ENCODE assay signal across 1 cellular context in the genomic region with DNA sequence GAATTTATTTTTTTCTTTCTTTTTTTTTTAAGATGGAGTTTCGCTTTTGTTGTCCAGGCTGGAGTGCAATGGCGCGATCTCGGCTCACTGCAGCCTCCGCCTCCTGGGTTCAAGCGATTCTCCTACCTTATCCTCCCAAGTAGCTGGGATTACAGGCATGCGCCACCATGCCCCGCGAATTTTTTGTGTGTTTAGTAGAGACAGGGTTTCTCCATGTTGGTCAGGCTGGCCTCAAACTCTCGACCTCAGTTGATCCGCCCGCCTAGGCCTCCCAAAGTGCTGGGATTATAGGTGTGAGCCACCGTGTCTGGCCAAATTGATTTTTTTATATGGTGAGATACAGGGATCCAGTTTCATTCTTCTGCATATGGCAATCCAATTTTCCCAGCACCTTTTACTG. TPM values are rescaled to one million over a fixed set of nuclear protein-coding genes. Genes with fewer than 3 reads are reported as not detected.
"Had no signal": no experiment of that assay in that cellular context is flagged by ENCODE, and none has a peak within 500 bp of the region (broad histone marks: within the 10 kb centered on the region; RNA-seq: fewer than 3 reads in every experiment).

No MANE protein-coding gene starts in this region.

RNA-seq across cellular contexts. Expression of gene SUGCT, which starts 5.1 kb away (rescaled TPM):
- total RNA-seq: HT-29 had no signal
